ENCODE assay signal across 20 cellular contexts in genomic region chr1:167705250-167705649, GRCh38. TPM values are rescaled to one million over a fixed set of nuclear protein-coding genes. Genes with fewer than 3 reads are reported as not detected.
DNase-seq lines count a peak whose midpoint lies in the region; ATAC-seq and TF ChIP-seq lines count a peak whose summit lies in the region.
"Had no signal": no experiment of that assay in that cellular context is flagged by ENCODE, and none has a peak within 500 bp of the region (broad histone marks: within the 10 kb centered on the region; RNA-seq: fewer than 3 reads in every experiment).

No MANE protein-coding gene starts in this region.

- no peak for DNase-seq in CD4-positive, alpha-beta T cell
- DNase-seq in naive thymus-derived CD8-positive, alpha-beta T cell, result no peak
- no peak for DNase-seq in NCI-H526 (lab: John Stamatoyannopoulos, UW)
- no peak for DNase-seq in stimulated activated naive CD8-positive, alpha-beta T cell treated with anti-CD3 and anti-CD28 coated beads, Interleukin-15, amount 100 ng/mL, for 72 hours
- DNase-seq in HEK293T (ENCODE audit: extremely low spot score), result no peak
- DNase-seq: activated CD4-positive, CD25-positive, alpha-beta regulatory T cell treated with anti-CD3 and anti-CD28 coated beads, Interleukin-2, amount 50 U/mL, for 72 hours; amniotic stem cell; brain microvascular endothelial cell; hypothalamus; IMR-90; midbrain; NCI-H1092 treated with DMSO at 0.1 percent for 48 hours; NCI-H187; NCI-H524 treated with DMSO at 0.1 percent for 48 hours; stimulated activated CD4-positive, alpha-beta T cell treated with anti-CD3 and anti-CD28 coated beads, Interleukin-2, amount 100 ng/mL, for 24 hours had no signal

- H3K27me3 Mint-ChIP-seq in CD4-positive, alpha-beta T cell, result no peaks in the 10 kb centered on the region
- H3K27me3 Mint-ChIP-seq in activated T-helper 17 cell treated with anti-CD3 and anti-CD28 coated beads, Interleukin-2, amount 50 U/mL, for 72 hours, result no peaks in the 10 kb centered on the region
- no peaks in the 10 kb centered on the region for H3K27me3 Mint-ChIP-seq in naive thymus-derived CD8-positive, alpha-beta T cell
- H3K27me3 Mint-ChIP-seq in stimulated activated naive CD8-positive, alpha-beta T cell treated with anti-CD3 and anti-CD28 coated beads, Interleukin-15, amount 100 ng/mL, for 72 hours, result no peaks in the 10 kb centered on the region
- H3K27me3 Mint-ChIP-seq: activated CD4-positive, alpha-beta memory T cell treated with anti-CD3 and anti-CD28 coated beads, Interleukin-2, amount 10 ng/mL, durations not matched to agents 7 days and 5 days had no signal

- intact Hi-C loops in CD4-positive, alpha-beta T cell (cut with DNase I, micrococcal nuclease), result no loop called here

- H3K4me3 ChIP-seq in HEK293 (ENCODE audit: low read depth, low read length), result no peak overlapping the region
- H3K4me3 ChIP-seq: smooth muscle cell had no signal

- CTCF ChIA-PET in CD4-positive, alpha-beta T cell (lab: Charles Lee), result no interaction called here
- CTCF ChIA-PET in HEK293 (lab: Yijun Ruan, JAX), result interaction anchor here (1.1 to 2.1 kb wide), 2 partner anchors 10 to 18 kb away, joined by 3 to 6 read pairs; no protein-coding TSS in a partner anchor
- CTCF ChIA-PET in HEK293T (lab: Yijun Ruan, JAX), result interaction anchor here (0.9 kb wide), 1 partner anchor 9 kb away, joined by 3 read pairs; no protein-coding TSS in a partner anchor

- H3K27ac ChIP-seq in CD4-positive, alpha-beta T cell (ENCODE audit: low read depth, low read length), result no peak overlapping the region
- no peak overlapping the region for H3K27ac ChIP-seq in HEK293 (ENCODE audit: extremely low read depth, low read depth, low read length)
- H3K27ac ChIP-seq: brain microvascular endothelial cell had no signal

- H3K4me3 Mint-ChIP-seq in CD4-positive, alpha-beta T cell, result no peak overlapping the region
- no peak overlapping the region for H3K4me3 Mint-ChIP-seq in activated T-helper 17 cell treated with anti-CD3 and anti-CD28 coated beads, Interleukin-2, amount 50 U/mL, for 72 hours
- H3K4me3 Mint-ChIP-seq in naive thymus-derived CD8-positive, alpha-beta T cell, result no peak overlapping the region
- H3K4me3 Mint-ChIP-seq in stimulated activated naive CD8-positive, alpha-beta T cell treated with anti-CD3 and anti-CD28 coated beads, Interleukin-15, amount 100 ng/mL, for 72 hours, result no peak overlapping the region
- H3K4me3 Mint-ChIP-seq: activated CD4-positive, alpha-beta memory T cell treated with anti-CD3 and anti-CD28 coated beads, Interleukin-2, amount 10 ng/mL, durations not matched to agents 7 days and 5 days; nephron had no signal

- ATAC-seq in CD4-positive, alpha-beta T cell (ENCODE audit: poor library complexity), result no peak
- no peak for ATAC-seq in activated T-helper 17 cell treated with anti-CD3 and anti-CD28 coated beads, Interleukin-2, amount 50 U/mL, for 72 hours (replicated peaks)
- no peak for ATAC-seq in naive thymus-derived CD8-positive, alpha-beta T cell
- no peak for ATAC-seq in stimulated activated naive CD8-positive, alpha-beta T cell treated with anti-CD3 and anti-CD28 coated beads, Interleukin-15, amount 100 ng/mL, for 72 hours

- H3K36me3 Mint-ChIP-seq in CD4-positive, alpha-beta T cell (ENCODE audit: low read depth), result peaks cover 64% of the 10 kb centered on the region
- peaks cover 64% of the 10 kb centered on the region for H3K36me3 Mint-ChIP-seq in activated T-helper 17 cell treated with anti-CD3 and anti-CD28 coated beads, Interleukin-2, amount 50 U/mL, for 72 hours (ENCODE audit: low read depth)
- peaks cover 0 to 78% (median 0%) of the 10 kb centered on the region in 3 donors for H3K36me3 Mint-ChIP-seq in naive thymus-derived CD8-positive, alpha-beta T cell

- H3K9me3 Mint-ChIP-seq in CD4-positive, alpha-beta T cell, result no peaks in the 10 kb centered on the region
- H3K9me3 Mint-ChIP-seq in activated T-helper 17 cell treated with anti-CD3 and anti-CD28 coated beads, Interleukin-2, amount 50 U/mL, for 72 hours, result no peaks in the 10 kb centered on the region
- no peaks in the 10 kb centered on the region for H3K9me3 Mint-ChIP-seq in naive thymus-derived CD8-positive, alpha-beta T cell
- H3K9me3 Mint-ChIP-seq in stimulated activated naive CD8-positive, alpha-beta T cell treated with anti-CD3 and anti-CD28 coated beads, Interleukin-15, amount 100 ng/mL, for 72 hours, result no peaks in the 10 kb centered on the region
- H3K9me3 Mint-ChIP-seq: activated CD4-positive, alpha-beta memory T cell treated with anti-CD3 and anti-CD28 coated beads, Interleukin-2, amount 10 ng/mL, durations not matched to agents 7 days and 5 days; nephron had no signal

- no peaks in the 10 kb centered on the region for H3K4me1 ChIP-seq in HEK293 (ENCODE audit: control insufficient read depth, insufficient read depth, low read length)

- POLR2A ChIA-PET in CD4-positive, alpha-beta T cell (lab: Charles Lee), result no interaction called here
- POLR2A ChIA-PET in HEK293 (lab: Yijun Ruan, JAX), result no interaction called here
- POLR2A ChIA-PET in naive thymus-derived CD8-positive, alpha-beta T cell (lab: Charles Lee), result interaction anchor here (1.2 kb wide), 1 partner anchor 10 kb away, joined by 4 read pairs; no protein-coding TSS in a partner anchor
- POLR2A ChIA-PET in HEK293T (lab: Yijun Ruan, JAX), result no interaction called here

- peak overlapping the region; percentile 48 for H3K27ac Mint-ChIP-seq in CD4-positive, alpha-beta T cell
- peak overlapping the region; percentile 43 for H3K27ac Mint-ChIP-seq in activated T-helper 17 cell treated with anti-CD3 and anti-CD28 coated beads, Interleukin-2, amount 50 U/mL, for 72 hours
- peak overlapping the region in 6 of 10 donors; percentile 8 to 73 (median 48) for H3K27ac Mint-ChIP-seq in naive thymus-derived CD8-positive, alpha-beta T cell
- no peak overlapping the region for H3K27ac Mint-ChIP-seq in stimulated activated naive CD8-positive, alpha-beta T cell treated with anti-CD3 and anti-CD28 coated beads, Interleukin-15, amount 100 ng/mL, for 72 hours
- H3K27ac Mint-ChIP-seq: activated CD4-positive, alpha-beta memory T cell treated with anti-CD3 and anti-CD28 coated beads, Interleukin-2, amount 10 ng/mL, durations not matched to agents 7 days and 5 days; nephron had no signal

- TF ChIP-seq CTCF in CD4-positive, alpha-beta T cell (IDR thresholded peaks at IDR 0.05), result no peak
- TF ChIP-seq CTCF in HEK293 (tag by site-specific recombination; IDR thresholded peaks at IDR 0.05), result no peak

- no peaks in the 10 kb centered on the region for H3K9me3 ChIP-seq in CD4-positive, alpha-beta T cell (ENCODE audit: control insufficient read depth, low read length)
- no peaks in the 10 kb centered on the region for H3K9me3 ChIP-seq in HEK293 (ENCODE audit: control insufficient read depth, insufficient read depth, low read depth, low read length)

- no peaks in the 10 kb centered on the region for H3K36me3 ChIP-seq in HEK293 (ENCODE audit: control insufficient read depth in 2 of 2, insufficient read depth in 1 of 2, low read length in 2 of 2)
- H3K36me3 ChIP-seq: brain microvascular endothelial cell had no signal

- peaks cover 10% of the 10 kb centered on the region for H3K4me1 Mint-ChIP-seq in CD4-positive, alpha-beta T cell (ENCODE audit: low read depth)
- H3K4me1 Mint-ChIP-seq in activated T-helper 17 cell treated with anti-CD3 and anti-CD28 coated beads, Interleukin-2, amount 50 U/mL, for 72 hours, result peaks cover 31% of the 10 kb centered on the region
- H3K4me1 Mint-ChIP-seq in naive thymus-derived CD8-positive, alpha-beta T cell, result peaks cover 11 to 51% (median 23%) of the 10 kb centered on the region in 4 donors
- H3K4me1 Mint-ChIP-seq in stimulated activated naive CD8-positive, alpha-beta T cell treated with anti-CD3 and anti-CD28 coated beads, Interleukin-15, amount 100 ng/mL, for 72 hours, result peaks cover 30% of the 10 kb centered on the region

- no peaks in the 10 kb centered on the region for H3K27me3 ChIP-seq in CD4-positive, alpha-beta T cell (ENCODE audit: control insufficient read depth, insufficient read depth, low read length)
- H3K27me3 ChIP-seq: brain microvascular endothelial cell had no signal

TF ChIP-seq in HEK293, 187 proteins besides CTCF, POLR2A, EP300 and RAD21:
- TF ChIP-seq ZNF830 (tag by site-specific recombination; IDR thresholded peaks at IDR 0.05; ENCODE audit: low read depth) (no peak), ZIC2 (tag by site-specific recombination; IDR thresholded peaks at IDR 0.05) (peak; percentile 92)

TF ChIP-seq in HEK293T, 16 proteins besides CTCF, POLR2A, EP300 and RAD21:
- no peak for TF ChIP-seq HDGF (IDR thresholded peaks at IDR 0.05; ENCODE audit: borderline replicate concordance)

RNA-seq across cellular contexts. Expression of gene MPZL1, which starts 16.5 kb away (rescaled TPM):
- total RNA-seq in CD4-positive, alpha-beta T cell, result 1 to 10 TPM; 1.2 to 1.5 TPM
- 10 to 100 TPM; 24.4 to 27.0 TPM for total RNA-seq in activated T-helper 17 cell treated with anti-CD3 and anti-CD28 coated beads, Interleukin-2, amount 50 U/mL, for 72 hours
- total RNA-seq in naive thymus-derived CD8-positive, alpha-beta T cell, result 1 to 10 TPM; 6.9 to 8.3 TPM
- 1 to 10 TPM; 7.9 to 8.9 (median 8.2) TPM for polyA plus RNA-seq in naive thymus-derived CD8-positive, alpha-beta T cell

Comparison
In these comparisons a context has a peak if more than half of its experiments do, and no peak if none do; other contexts are left out.
1. H3K27ac Mint-ChIP-seq: peak in CD4-positive, alpha-beta T cell (single experiment), activated T-helper 17 cell treated with anti-CD3 and anti-CD28 coated beads, Interleukin-2, amount 50 U/mL, for 72 hours (single experiment) and naive thymus-derived CD8-positive, alpha-beta T cell (6 of 10); none in stimulated activated naive CD8-positive, alpha-beta T cell treated with anti-CD3 and anti-CD28 coated beads, Interleukin-15, amount 100 ng/mL, for 72 hours (0 of 2).